Comparison of ENCODE assay signal across 8 cellular contexts in genomic region chr14:74610866-74611671, GRCh38. TPM values are rescaled to one million over a fixed set of nuclear protein-coding genes. Genes with fewer than 3 reads are reported as not detected.
A peak's percentile ranks its signal among the peaks of the same experiment; 100 is the strongest.
DNase-seq lines count a peak whose midpoint lies in the region; ATAC-seq and TF ChIP-seq lines count a peak whose summit lies in the region.

No MANE protein-coding gene starts in this region.

- peaks cover 51% of the 10 kb centered on the region for H3K27me3 Mint-ChIP-seq in activated CD4-positive, alpha-beta T cell treated with anti-CD3 and anti-CD28 coated beads, Interleukin-2, amount 10 ng/mL, durations not matched to agents 24 days and 14 days

- H3K36me3 Mint-ChIP-seq in activated CD4-positive, alpha-beta T cell treated with anti-CD3 and anti-CD28 coated beads, Interleukin-2, amount 10 ng/mL, durations not matched to agents 24 days and 14 days (ENCODE audit: low read depth) = no peaks in the 10 kb centered on the region

- TF ChIP-seq POLR2A in thyroid gland (IDR thresholded peaks at IDR 0.05) = peak in 1 of 2 donors; percentile 37

- no peak overlapping the region for H3K27ac ChIP-seq in colonic mucosa
- peak overlapping the region; percentile 53 for H3K27ac ChIP-seq in lower lobe of right lung
- H3K27ac ChIP-seq in thyroid gland = peak overlapping the region; percentile 54 to 80 (median 67)
- no peak overlapping the region for H3K27ac ChIP-seq in substantia nigra (ENCODE audit: low read depth, low read length, poor library complexity, severe bottlenecking)

- ATAC-seq in lower lobe of right lung = peak in 1 of 2 donors; percentile 1

- H3K4me3 ChIP-seq in colonic mucosa (peak overlapping the region; percentile 65), lower lobe of right lung (peak overlapping the region; percentile 71), thyroid gland (replicated peaks in 1 of 3) (peak overlapping the region; percentile 49 to 85 (median 53))

- POLR2A ChIA-PET in HEK293T (lab: Yijun Ruan, JAX) = interaction anchor here (0.6 kb wide), 1 partner anchor 12 kb away, joined by 3 read pairs; no protein-coding TSS in a partner anchor

- CTCF ChIA-PET in HEK293T (lab: Yijun Ruan, JAX) = interaction anchor here (0.9 kb wide), 1 partner anchor 9 kb away, joined by 3 read pairs; no protein-coding TSS in a partner anchor

- H3K27me3 ChIP-seq in colonic mucosa (peaks cover 16% of the 10 kb centered on the region), lower lobe of right lung (ENCODE audit: low read depth) (peaks cover 24% of the 10 kb centered on the region), thyroid gland (no peaks in the 10 kb centered on the region)

- H3K9me3 Mint-ChIP-seq in activated CD4-positive, alpha-beta T cell treated with anti-CD3 and anti-CD28 coated beads, Interleukin-2, amount 10 ng/mL, durations not matched to agents 24 days and 14 days = no peaks in the 10 kb centered on the region

- DNase-seq in activated CD4-positive, alpha-beta T cell treated with anti-CD3 and anti-CD28 coated beads, Interleukin-2, amount 10 ng/mL, durations not matched to agents 24 days and 14 days = no peak
- no peak for DNase-seq in activated CD4-positive, alpha-beta T cell treated with anti-CD3 and anti-CD28 coated beads, Interleukin-2, amount 50 U/mL, for 48 hours
- DNase-seq in colonic mucosa (no peak), lower lobe of right lung (no peak), thyroid gland (peak; percentile 65 to 70), NCI-H774 (lab: John Stamatoyannopoulos, UW) (no peak), HEK293T (ENCODE audit: extremely low spot score) (no peak), substantia nigra (lab: John Stamatoyannopoulos, UW) (no peak)

- no peak overlapping the region for H3K27ac Mint-ChIP-seq in activated CD4-positive, alpha-beta T cell treated with anti-CD3 and anti-CD28 coated beads, Interleukin-2, amount 10 ng/mL, durations not matched to agents 24 days and 14 days

- H3K9me3 ChIP-seq in colonic mucosa (no peaks in the 10 kb centered on the region), lower lobe of right lung (no peaks in the 10 kb centered on the region), thyroid gland (no peaks in the 10 kb centered on the region)

- peaks cover 5% of the 10 kb centered on the region for H3K4me1 ChIP-seq in colonic mucosa
- peaks cover 24% of the 10 kb centered on the region for H3K4me1 ChIP-seq in lower lobe of right lung
- H3K4me1 ChIP-seq in thyroid gland = peaks cover 30 to 48% of the 10 kb centered on the region in 2 donors

- intact Hi-C loops in activated CD4-positive, alpha-beta T cell treated with anti-CD3 and anti-CD28 coated beads, Interleukin-2, amount 10 ng/mL, durations not matched to agents 24 days and 14 days (cut with micrococcal nuclease) = loop anchor here (5.0 kb wide), 3 partner anchors 101 to 249 kb away; partner anchors contain the start of genes AREL1, FCF1, ISCA2 and NPC2
- intact Hi-C loops in colonic mucosa (cut with DNase I) = loop anchor here (5.0 kb wide), 1 partner anchor 109 kb away; no protein-coding TSS in a partner anchor
- intact Hi-C loops in lower lobe of right lung (cut with DNase I) = no loop called here
- intact Hi-C loops in thyroid gland (cut with DNase I) = loop anchor here (10.0 kb wide), 2 partner anchors 94 to 194 kb away; no protein-coding TSS in a partner anchor

- H3K9ac ChIP-seq in colonic mucosa (ENCODE audit: low read depth in 2 of 2, low read length in 2 of 2) = no peak overlapping the region

- TF ChIP-seq CTCF in colonic mucosa (IDR thresholded peaks at IDR 0.05) (no peak), lower lobe of right lung (IDR thresholded peaks at IDR 0.05) (no peak), thyroid gland (IDR thresholded peaks at IDR 0.05) (no peak)

- peaks cover 21% of the 10 kb centered on the region for H3K4me1 Mint-ChIP-seq in activated CD4-positive, alpha-beta T cell treated with anti-CD3 and anti-CD28 coated beads, Interleukin-2, amount 10 ng/mL, durations not matched to agents 24 days and 14 days

- H3K36me3 ChIP-seq in colonic mucosa = no peaks in the 10 kb centered on the region
- H3K36me3 ChIP-seq in lower lobe of right lung = no peaks in the 10 kb centered on the region
- H3K36me3 ChIP-seq in thyroid gland = no peaks in the 10 kb centered on the region

- WGBS in thyroid gland, 2 donors = 14 to 24% methylated on average over 28 to 35 of the region's 65 CpGs

- peak overlapping the region; percentile 44 for H3K4me3 Mint-ChIP-seq in activated CD4-positive, alpha-beta T cell treated with anti-CD3 and anti-CD28 coated beads, Interleukin-2, amount 10 ng/mL, durations not matched to agents 24 days and 14 days

TF ChIP-seq in HEK293T, 16 proteins besides CTCF, POLR2A, EP300 and RAD21:
- TF ChIP-seq SUZ12 (IDR thresholded peaks at IDR 0.05) (no peak), NFRKB (IDR thresholded peaks at IDR 0.05) (no peak), LEF1 (IDR thresholded peaks at IDR 0.05; ENCODE audit: borderline replicate concordance) (no peak), FOXA1 (IDR thresholded peaks at IDR 0.05) (no peak), ARNT (IDR thresholded peaks at IDR 0.05) (no peak), FOXM1 (IDR thresholded peaks at IDR 0.05; ENCODE audit: borderline replicate concordance) (no peak), ELF4 (IDR thresholded peaks at IDR 0.05) (no peak), BHLHE40 (IDR thresholded peaks at IDR 0.05; ENCODE audit: borderline replicate concordance) (no peak), SP1 (IDR thresholded peaks at IDR 0.05) (no peak), CTBP1 (IDR thresholded peaks at IDR 0.05; ENCODE audit: borderline replicate concordance) (no peak), FOXK2 (IDR thresholded peaks at IDR 0.05) (no peak), ZNF384 (IDR thresholded peaks at IDR 0.05) (no peak)

RNA-seq across cellular contexts. Expression of gene LTBP2, which starts 1.0 kb away (rescaled TPM):
- 0.05 TPM in 1 of 2 replicates, not detected in the other for total RNA-seq in activated CD4-positive, alpha-beta T cell treated with anti-CD3 and anti-CD28 coated beads, Interleukin-2, amount 10 ng/mL, durations not matched to agents 24 days and 14 days
- total RNA-seq in colonic mucosa (1 to 10 TPM; 1.9 to 3.7 TPM), lower lobe of right lung (39.5 TPM), thyroid gland (100 to 1,000 TPM in 3 of 4 donors, 10 to 100 TPM in 1; 81.3 to 240 (median 189) TPM)

Comparison
In these comparisons a context has a peak if more than half of its experiments do, and no peak if none do; other contexts are left out.
1. DNase-seq: peak in thyroid gland (2 of 2); none in activated CD4-positive, alpha-beta T cell treated with anti-CD3 and anti-CD28 coated beads, Interleukin-2, amount 10 ng/mL, durations not matched to agents 24 days and 14 days (single experiment), activated CD4-positive, alpha-beta T cell treated with anti-CD3 and anti-CD28 coated beads, Interleukin-2, amount 50 U/mL, for 48 hours (0 of 2), colonic mucosa (single experiment), lower lobe of right lung (single experiment), NCI-H774 (single experiment), HEK293T (single experiment) and substantia nigra (0 of 49).
2. H3K27ac ChIP-seq: peak in lower lobe of right lung (single experiment) and thyroid gland (3 of 3); none in colonic mucosa (single experiment) and substantia nigra (single experiment).
3. Peak in every context shown above with its lines, with median percentiles within 50 percentile points of each other: H3K4me3 ChIP-seq.